ENCODE assay signal across 29 cellular contexts in the genomic region with DNA sequence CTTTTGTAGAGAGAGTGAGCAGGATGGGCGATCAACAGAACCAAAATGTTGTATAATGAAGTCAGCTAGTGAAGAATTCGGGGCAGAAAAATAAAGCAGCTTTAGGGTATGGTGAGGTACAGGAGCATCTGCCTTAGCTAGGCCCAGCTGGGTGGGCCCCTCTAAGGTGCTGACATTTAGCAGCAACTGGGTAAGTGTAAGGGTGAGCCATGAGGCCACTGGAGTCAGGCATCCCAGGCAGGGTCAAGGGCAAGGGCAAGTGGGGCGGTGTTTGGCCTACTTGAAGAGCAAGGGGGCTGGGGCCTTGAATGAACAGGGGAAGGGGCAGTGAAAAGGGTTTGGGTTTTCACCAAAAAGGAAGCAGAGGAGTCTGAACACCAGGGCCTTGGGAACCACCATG.
"Had no signal": no experiment of that assay in that cellular context is flagged by ENCODE, and none has a peak within 500 bp of the region (broad histone marks: within the 10 kb centered on the region; RNA-seq: fewer than 3 reads in every experiment).

No MANE protein-coding gene starts in this region.

- H3K27me3 Mint-ChIP-seq: naive thymus-derived CD8-positive, alpha-beta T cell; stimulated activated naive B cell treated with anti-CD40 and anti-IgM and Interleukin-4, amounts not matched to agents 10 μg/mL and 1 μg/mL and 100 μg/mL, for 72 hours; stimulated activated naive CD8-positive, alpha-beta T cell treated with anti-CD3 and anti-CD28 coated beads, Interleukin-15, Interleukin-2, amounts not matched to agents 100 ng/mL and 50 ng/mL, for 24 hours had no signal

- H3K27ac Mint-ChIP-seq: natural killer cell treated with Interleukin-12 subunit alpha and Interleukin-12 subunit beta and Interleukin-15 and Interleukin-18, amount 100 ng/mL, for 72 hours; nephron progenitor cell; progenitor cell of endocrine pancreas; stimulated activated effector memory CD8-positive, alpha-beta T cell treated with anti-CD3 and anti-CD28 coated beads, Interleukin-12 subunit alpha, Interleukin-12 subunit beta, amount 100 ng/mL, for 72 hours; stimulated activated naive B cell treated with anti-CD40 and anti-IgM and Interleukin-4, amounts not matched to agents 10 μg/mL and 1 μg/mL and 100 μg/mL, for 72 hours; stimulated activated naive CD8-positive, alpha-beta T cell treated with anti-CD3 and anti-CD28 coated beads, Interleukin-15, Interleukin-2, amounts not matched to agents 100 ng/mL and 50 ng/mL, for 24 hours had no signal

- H3K9me3 ChIP-seq: ovary, psoas muscle, right lobe of liver, sigmoid colon, stomach, thoracic aorta, thyroid gland, tibial nerve, upper lobe of left lung, vagina had no signal

- H3K27me3 ChIP-seq: ovary, right lobe of liver, sigmoid colon, stomach, thyroid gland, tibial nerve, upper lobe of left lung, vagina had no signal

- DNase-seq: naive thymus-derived CD8-positive, alpha-beta T cell; nephron progenitor cell; occipital lobe; ovary; posterior cingulate gyrus; psoas muscle; right cardiac atrium; right lobe of liver; sigmoid colon; small intestine; stimulated activated CD4-positive, alpha-beta T cell treated with anti-CD3 and anti-CD28 coated beads, Interleukin-15, amount 100 ng/mL, for 24 hours; stimulated activated CD4-positive, alpha-beta T cell treated with anti-CD3 and anti-CD28 coated beads, Interleukin-2, amount 100 ng/mL, for 24 hours; stimulated activated CD4-positive, alpha-beta T cell treated with anti-CD3 and anti-CD28 coated beads, Interleukin-2, amount 100 ng/mL, for 48 hours; stimulated activated CD4-positive, alpha-beta T cell treated with anti-CD3 and anti-CD28 coated beads, Interleukin-4, amount 100 ng/mL, for 24 hours; stimulated activated naive B cell treated with anti-CD40 and anti-IgM and Interleukin-4, amounts not matched to agents 10 μg/mL and 1 μg/mL and 100 μg/mL, for 72 hours; stimulated activated naive CD4-positive, alpha-beta T cell treated with Interleukin-2 at 50 U/mL for 16 hours; stomach; thyroid gland; trophoblast cell; upper lobe of left lung had no signal

- H3K4me3 ChIP-seq: ovary, psoas muscle, right lobe of liver, sigmoid colon, stomach, thoracic aorta, thyroid gland, tibial nerve, upper lobe of left lung, vagina had no signal

- H3K79me2 ChIP-seq: parathyroid adenoma had no signal

- H2AFZ ChIP-seq: parathyroid adenoma had no signal

- H3K4me1 Mint-ChIP-seq: nephron progenitor cell; stimulated activated naive B cell treated with anti-CD40 and anti-IgM and Interleukin-4, amounts not matched to agents 10 μg/mL and 1 μg/mL and 100 μg/mL, for 72 hours had no signal

- H3K9ac ChIP-seq: parathyroid adenoma had no signal

- H3K36me3 ChIP-seq: ovary, right lobe of liver, sigmoid colon, stomach, thoracic aorta, thyroid gland, tibial nerve, upper lobe of left lung, vagina had no signal

- H3K36me3 Mint-ChIP-seq: naive thymus-derived CD8-positive, alpha-beta T cell; natural killer cell treated with Interleukin-12 subunit alpha and Interleukin-12 subunit beta and Interleukin-15 and Interleukin-18, amount 100 ng/mL, for 72 hours; stimulated activated effector memory CD8-positive, alpha-beta T cell treated with anti-CD3 and anti-CD28 coated beads, Interleukin-12 subunit alpha, Interleukin-12 subunit beta, amount 100 ng/mL, for 72 hours; stimulated activated naive B cell treated with anti-CD40 and anti-IgM and Interleukin-4, amounts not matched to agents 10 μg/mL and 1 μg/mL and 100 μg/mL, for 72 hours had no signal

- H3K4me3 Mint-ChIP-seq: naive thymus-derived CD8-positive, alpha-beta T cell; natural killer cell treated with Interleukin-12 subunit alpha and Interleukin-12 subunit beta and Interleukin-15 and Interleukin-18, amount 100 ng/mL, for 72 hours; nephron progenitor cell; neural crest cell; stimulated activated effector memory CD8-positive, alpha-beta T cell treated with anti-CD3 and anti-CD28 coated beads, Interleukin-12 subunit alpha, Interleukin-12 subunit beta, amount 100 ng/mL, for 72 hours; stimulated activated naive B cell treated with anti-CD40 and anti-IgM and Interleukin-4, amounts not matched to agents 10 μg/mL and 1 μg/mL and 100 μg/mL, for 72 hours; stimulated activated naive CD8-positive, alpha-beta T cell treated with anti-CD3 and anti-CD28 coated beads, Interleukin-15, Interleukin-2, amounts not matched to agents 100 ng/mL and 50 ng/mL, for 24 hours had no signal

- H3K27ac ChIP-seq: ovary, parathyroid adenoma, psoas muscle, right lobe of liver, sigmoid colon, stomach, thoracic aorta, thyroid gland, tibial nerve, upper lobe of left lung, vagina had no signal

- H3K4me1 ChIP-seq: parathyroid adenoma, psoas muscle, right lobe of liver, stomach, tibial nerve, upper lobe of left lung, vagina had no signal

- H3K9me3 Mint-ChIP-seq: naive thymus-derived CD8-positive, alpha-beta T cell; natural killer cell treated with Interleukin-12 subunit alpha and Interleukin-12 subunit beta and Interleukin-15 and Interleukin-18, amount 100 ng/mL, for 72 hours; nephron progenitor cell; neural crest cell; stimulated activated effector memory CD8-positive, alpha-beta T cell treated with anti-CD3 and anti-CD28 coated beads, Interleukin-12 subunit alpha, Interleukin-12 subunit beta, amount 100 ng/mL, for 72 hours; stimulated activated naive CD8-positive, alpha-beta T cell treated with anti-CD3 and anti-CD28 coated beads, Interleukin-15, Interleukin-2, amounts not matched to agents 100 ng/mL and 50 ng/mL, for 24 hours had no signal
